1 cellular context compared by ENCODE assay signal in genomic region chr2:231364961-231365810, GRCh38.
A peak's percentile ranks its signal among the peaks of the same experiment; 100 is the strongest.
TF ChIP-seq lines count a peak whose summit lies in the region.

No MANE protein-coding gene starts in this region.

TF ChIP-seq in K562, 482 proteins besides CTCF, POLR2A, EP300 and RAD21 (continued from another document and continues in another):
- TF ChIP-seq ZMIZ1 (IDR thresholded peaks at IDR 0.05; ENCODE audit: low read depth in 2 of 2, low read length in 2 of 2) (no peak), DMBX1 (CRISPR knock-in tag; IDR thresholded peaks at IDR 0.05; ENCODE audit: borderline replicate concordance) (peak; percentile 31; the same call in 1 of the 2 replicates), RREB1 (CRISPR knock-in tag; IDR thresholded peaks at IDR 0.05) (0 out of 2 replicates have a peak, but pooled peaks have one; percentile 22), BHLHE40 (IDR thresholded peaks at IDR 0.05; ENCODE audit: low read length) (peak; percentile 77), ZNF224 (CRISPR knock-in tag; IDR thresholded peaks at IDR 0.05) (no peak), TOE1 (IDR thresholded peaks at IDR 0.05; ENCODE audit: borderline replicate concordance) (peak; percentile 47; the same call in 1 of the 2 replicates), TOE1 (CRISPR knock-in tag; IDR thresholded peaks at IDR 0.05; ENCODE audit: borderline replicate concordance, low read depth) (no peak), EHMT2 (IDR thresholded peaks at IDR 0.05) (no peak), USF2 (CRISPR knock-in tag; IDR thresholded peaks at IDR 0.05) (peak; percentile 70), MAFF (IDR thresholded peaks at IDR 0.05; ENCODE audit: low read length) (0 out of 2 replicates have a peak, but pooled peaks have one; percentile 24), ZNF699 (CRISPR knock-in tag; IDR thresholded peaks at IDR 0.05; ENCODE audit: insufficient replicate concordance) (no peak), GABPA (tag; conservative IDR thresholded peaks at IDR 0.05; ENCODE audit: low read depth) (0 out of 2 replicates have a peak, but pooled peaks have one; percentile 22), ETS1 (conservative IDR thresholded peaks at IDR 0.05; ENCODE audit: control insufficient read depth, low read depth, low read length) (no peak), PML (IDR thresholded peaks at IDR 0.05; ENCODE audit: low read length) (no peak), HMG20B (CRISPR knock-in tag; IDR thresholded peaks at IDR 0.05) (no peak), C11orf30 (IDR thresholded peaks at IDR 0.05; ENCODE audit: low read depth) (peak; percentile 76), ZNF696 (CRISPR knock-in tag; conservative IDR thresholded peaks at IDR 0.05) (no peak), FOSL1 (tag; conservative IDR thresholded peaks at IDR 0.05) (0 out of 2 replicates have a peak, but pooled peaks have one; percentile 19), ATF1 (CRISPR knock-in tag; IDR thresholded peaks at IDR 0.05) (no peak), ATF1 (tag; IDR thresholded peaks at IDR 0.05) (no peak), POLR2H (tag; IDR thresholded peaks at IDR 0.05; ENCODE audit: low read depth) (no peak), BACH1 (tag; IDR thresholded peaks at IDR 0.05) (peak; percentile 37; the same call in 1 of the 2 replicates), FOXJ2 (tag; IDR thresholded peaks at IDR 0.05) (no peak), NFATC3 (IDR thresholded peaks at IDR 0.05) (no peak), ZNF512 (tag; IDR thresholded peaks at IDR 0.05) (no peak), REST (CRISPR knock-in tag; IDR thresholded peaks at IDR 0.05; ENCODE audit: low read depth) (0 out of 2 replicates have a peak, but pooled peaks have one; percentile 24), L3MBTL2 (IDR thresholded peaks at IDR 0.05) (peak; percentile 58), MAX (CRISPR knock-in tag; IDR thresholded peaks at IDR 0.05) (peak; percentile 64; the same call in 1 of the 2 replicates), TAF15 (IDR thresholded peaks at IDR 0.05; ENCODE audit: low read depth, low read length) (no peak), ZNF175 (CRISPR knock-in tag; IDR thresholded peaks at IDR 0.05; ENCODE audit: low read depth) (peak; percentile 80; the same call in 1 of the 2 replicates), GATAD2A (IDR thresholded peaks at IDR 0.05) (no peak), ZNF764 (CRISPR knock-in tag; IDR thresholded peaks at IDR 0.05; ENCODE audit: low read depth) (no peak), MBD1 (CRISPR knock-in tag; IDR thresholded peaks at IDR 0.05) (no peak), USF1 (CRISPR knock-in tag; IDR thresholded peaks at IDR 0.05) (peak; percentile 92), SMARCA4 (IDR thresholded peaks at IDR 0.05) (no peak), ZBTB9 (CRISPR knock-in tag; IDR thresholded peaks at IDR 0.05) (0 out of 2 replicates have a peak, but pooled peaks have one; percentile 23)
